11 cellular contexts compared by ENCODE assay signal in the genomic region with DNA sequence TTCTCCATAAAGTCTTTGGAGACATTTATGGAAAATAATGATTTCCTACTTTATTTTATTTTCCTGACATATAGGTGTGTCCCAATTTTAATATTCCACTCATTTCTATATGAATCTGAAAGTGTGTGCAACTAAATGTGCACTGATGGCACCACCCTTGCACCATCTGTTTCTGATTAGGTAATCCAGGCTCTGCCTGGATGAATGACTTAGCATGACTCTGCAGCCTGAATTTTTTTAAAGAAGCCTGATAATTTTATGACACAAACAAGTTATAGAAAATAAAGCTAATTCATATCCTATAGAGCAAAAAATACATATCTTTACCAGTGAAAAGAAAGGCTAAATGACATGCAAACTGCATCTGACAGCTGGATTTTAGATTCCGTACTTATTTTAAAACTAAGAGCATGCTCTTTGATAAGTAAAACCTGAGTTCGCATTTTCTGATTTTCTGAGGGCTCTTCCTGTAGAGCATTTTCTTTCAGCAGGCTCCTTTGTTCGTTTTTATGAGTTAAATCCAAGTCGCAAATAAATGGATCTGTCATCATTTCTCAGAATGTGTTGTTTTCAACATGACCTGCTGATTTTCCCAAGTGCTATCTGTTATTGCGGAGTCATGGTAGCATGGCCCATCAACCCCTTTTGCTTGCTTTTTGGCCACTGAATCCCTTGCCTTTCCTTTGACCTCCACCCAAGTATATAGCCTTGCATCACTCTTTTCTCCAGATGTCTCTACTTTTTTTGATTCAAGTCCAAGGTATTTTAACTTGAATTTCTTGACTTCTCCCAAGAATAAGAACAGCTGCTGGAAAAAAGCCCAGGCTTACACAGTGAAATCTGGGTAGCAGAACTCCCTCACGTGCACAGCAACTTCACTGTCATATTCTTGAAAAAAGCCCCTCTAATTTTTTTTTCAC. TPM values are rescaled to one million over a fixed set of nuclear protein-coding genes. Genes with fewer than 3 reads are reported as not detected.
DNase-seq lines count a peak whose midpoint lies in the region; ATAC-seq, FAIRE-seq and TF ChIP-seq lines count a peak whose summit lies in the region.
"Had no signal": no experiment of that assay in that cellular context is flagged by ENCODE, and none has a peak within 500 bp of the region (broad histone marks: within the 10 kb centered on the region; RNA-seq: fewer than 3 reads in every experiment).

No MANE protein-coding gene starts in this region.

- TF ChIP-seq CTCF in coronary artery (IDR thresholded peaks at IDR 0.05) (no peak), neural crest cell (conservative IDR thresholded peaks at IDR 0.05) (no peak)

- no peak overlapping the region for H3K4me3 ChIP-seq in coronary artery

- no peak for ATAC-seq in GM21390 (IDR thresholded peaks at IDR 0.05; ENCODE audit: unreplicated experiment)

- H3K36me3 Mint-ChIP-seq in neural crest cell (ENCODE audit: low read depth): no peaks in the 10 kb centered on the region

- DNase-seq in AG20443 (ENCODE audit: low spot score) (peak; percentile 66), NCI-H69 (lab: John Stamatoyannopoulos, UW) (peak; percentile 34), coronary artery (ENCODE audit: low spot score) (no peak), neural crest cell (ENCODE audit: low read depth, low spot score) (no peak), GM19239 (ENCODE audit: insufficient read length, low spot score) (no peak), NCI-H1694 (lab: John Stamatoyannopoulos, UW) (no peak)
- no peak for DNase-seq in stimulated activated naive CD4-positive, alpha-beta T cell (lab: John Stamatoyannopoulos, UW)
- DNase-seq: activated effector memory CD4-positive, alpha-beta T cell treated with Interleukin-2 at 50 U/mL for 16 hours; stimulated activated CD8-positive, alpha-beta memory T cell treated with anti-CD3 and anti-CD28 coated beads, Interleukin-4, amount 100 ng/mL, for 48 hours had no signal

- H3K9me3 Mint-ChIP-seq in neural crest cell: no peaks in the 10 kb centered on the region

- H3K4me1 Mint-ChIP-seq in neural crest cell: no peaks in the 10 kb centered on the region

- H3K4me3 Mint-ChIP-seq in neural crest cell: no peak overlapping the region

- H3K27ac Mint-ChIP-seq in neural crest cell (ENCODE audit: unreplicated experiment): peak overlapping the region; percentile 76

- H3K27ac ChIP-seq in coronary artery: peak overlapping the region; percentile 1 to 18
- H3K27ac ChIP-seq: parathyroid adenoma had no signal

- no peak for FAIRE-seq in GM19239 (lab: Jason Lieb, UNC)

- no peaks in the 10 kb centered on the region for H3K27me3 Mint-ChIP-seq in neural crest cell (ENCODE audit: low read depth)

RNA-seq across cellular contexts. Expression of gene LYPLAL1, which starts 52.8 kb away (rescaled TPM):
- total RNA-seq in neural crest cell: 19.8 and 21.1 TPM in 2 replicates

Comparison
In these comparisons a context has a peak if more than half of its experiments do, and no peak if none do; other contexts are left out.
1. DNase-seq: peak in AG20443 (single experiment) and NCI-H69 (single experiment); none in coronary artery (single experiment), neural crest cell (single experiment), GM19239 (single experiment), stimulated activated naive CD4-positive, alpha-beta T cell (0 of 6) and NCI-H1694 (single experiment).